ENCODE assay signal across 12 cellular contexts in the genomic region with DNA sequence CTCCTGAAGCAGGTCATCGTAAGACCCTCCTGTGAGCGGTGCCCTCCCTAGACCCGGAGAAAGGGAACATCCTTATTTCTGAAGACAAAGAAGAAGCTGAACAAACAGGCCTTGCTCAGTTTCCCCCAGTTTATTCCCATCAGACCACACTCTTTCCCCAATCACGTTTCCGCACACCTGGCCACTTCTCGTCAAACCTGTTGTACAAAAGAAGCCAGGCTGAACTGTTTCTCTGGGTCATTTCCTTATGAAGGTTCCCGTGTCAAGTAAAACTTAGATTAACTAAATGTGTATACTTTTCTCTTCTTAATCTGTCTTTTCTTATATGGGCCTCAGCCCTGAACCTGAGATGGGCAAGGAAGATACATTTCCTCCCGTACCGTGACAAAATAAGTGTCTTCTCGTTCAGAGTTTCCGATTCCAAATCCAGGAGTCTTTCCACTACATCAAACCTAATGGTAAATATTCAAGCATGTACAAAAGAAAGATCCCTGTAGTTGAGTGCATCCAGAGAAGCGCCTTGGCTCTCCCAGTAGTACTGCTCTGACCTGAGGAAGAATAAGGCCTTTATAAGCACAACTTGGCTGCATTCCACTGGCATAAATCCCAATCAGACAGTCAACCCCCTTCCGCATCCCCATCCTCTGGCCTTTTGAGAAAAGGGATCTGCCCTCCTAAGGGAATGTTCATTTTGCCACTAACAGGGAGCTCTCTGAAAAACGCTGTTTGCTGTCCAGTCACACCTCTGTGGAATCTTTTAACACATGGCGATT.
DNase-seq lines count a peak whose midpoint lies in the region; ATAC-seq and TF ChIP-seq lines count a peak whose summit lies in the region.
"Had no signal": no experiment of that assay in that cellular context is flagged by ENCODE, and none has a peak within 500 bp of the region (broad histone marks: within the 10 kb centered on the region; RNA-seq: fewer than 3 reads in every experiment).

No MANE protein-coding gene starts in this region.

- H3K9ac ChIP-seq in BLaER1 treated with 17β-estradiol and CSF1 and Interleukin-3, amounts not matched to agents 10 nM and 100 nM = peak overlapping the region in 1 of 11 experiments; percentile 4; a peak in 1 of 22 replicates
- H3K9ac ChIP-seq in parathyroid adenoma (no peak overlapping the region), SK-N-SH (no peak overlapping the region)

- peak overlapping the region in 2 of 3 donors; percentile 89 to 96 for H3K27ac Mint-ChIP-seq in IgD-negative memory B cell
- H3K27ac Mint-ChIP-seq: T-cell had no signal

- H3K4me2 ChIP-seq in BLaER1 treated with 17β-estradiol and CSF1 and Interleukin-3, amounts not matched to agents 10 nM and 100 nM = peak overlapping the region in 9 of 11 experiments; percentile 43 to 85 (median 64); a peak in 14 of 22 replicates
- peak overlapping the region; percentile 48 for H3K4me2 ChIP-seq in parathyroid adenoma (ENCODE audit: low read length)
- H3K4me2 ChIP-seq in SK-N-SH = no peak overlapping the region

- no peaks in the 10 kb centered on the region for H4K20me1 ChIP-seq in BLaER1 treated with 17β-estradiol and CSF1 and Interleukin-3, amounts not matched to agents 10 nM and 100 nM
- no peaks in the 10 kb centered on the region for H4K20me1 ChIP-seq in SK-N-SH (ENCODE audit: insufficient read depth)

- H3F3A ChIP-seq in SK-N-SH (replicated peaks; ENCODE audit: insufficient read depth) = no peaks in the 10 kb centered on the region

- H3K4me1 ChIP-seq in BLaER1 treated with 17β-estradiol and CSF1 and Interleukin-3, amounts not matched to agents 10 nM and 100 nM = peaks cover 7 to 69% (median 38%) of the 10 kb centered on the region in 10 experiments
- H3K4me1 ChIP-seq in esophagus (ENCODE audit: control insufficient read depth in 2 of 2, insufficient read depth in 2 of 2, low read length in 1 of 2) (peaks cover 0 to 2% of the 10 kb centered on the region in 2 donors), parathyroid adenoma (peaks cover 9% of the 10 kb centered on the region), SK-N-SH (ENCODE audit: control insufficient read depth in 1 of 2, insufficient read depth in 2 of 2, low read depth in 1 of 2, low read length in 1 of 2) (no peaks in the 10 kb centered on the region)

- no peaks in the 10 kb centered on the region for H3K9me2 ChIP-seq in SK-N-SH

- POLR2A ChIA-PET in SK-N-SH (lab: Yijun Ruan, JAX) = no interaction called here

- no peaks in the 10 kb centered on the region for H3K9me3 Mint-ChIP-seq in IgD-negative memory B cell
- H3K9me3 Mint-ChIP-seq: T-cell had no signal

- ATAC-seq in HG03378 (IDR thresholded peaks at IDR 0.05; ENCODE audit: unreplicated experiment) = no peak
- ATAC-seq: T-cell had no signal

- peaks cover 2% of the 10 kb centered on the region for H3K27me3 Mint-ChIP-seq in IgD-negative memory B cell
- H3K27me3 Mint-ChIP-seq: T-cell had no signal

- H3K79me2 ChIP-seq in parathyroid adenoma (no peaks in the 10 kb centered on the region), SK-N-SH (ENCODE audit: insufficient read depth) (no peaks in the 10 kb centered on the region)

- H3K27ac ChIP-seq in BLaER1 treated with 17β-estradiol and CSF1 and Interleukin-3, amounts not matched to agents 10 nM and 100 nM = peak overlapping the region in 8 of 11 experiments; percentile 31 to 60 (median 46); a peak in 15 of 22 replicates
- H3K27ac ChIP-seq in esophagus (ENCODE audit: low read depth in 2 of 2, low read length in 1 of 2) = peak overlapping the region; percentile 71 to 90
- H3K27ac ChIP-seq in parathyroid adenoma = peak overlapping the region; percentile 7
- H3K27ac ChIP-seq in SK-N-SH (ENCODE audit: low read depth in 2 of 2, low read length in 1 of 2) = no peak overlapping the region

- H3K4me3 Mint-ChIP-seq in IgD-negative memory B cell = peak overlapping the region in 2 of 4 donors; percentile 25 to 63
- H3K4me3 Mint-ChIP-seq: T-cell had no signal

- H2AFZ ChIP-seq in parathyroid adenoma = peak overlapping the region; percentile 31
- H2AFZ ChIP-seq in SK-N-SH (ENCODE audit: low read depth) = no peak overlapping the region

- peaks cover 22 to 48% (median 33%) of the 10 kb centered on the region in 3 donors for H3K4me1 Mint-ChIP-seq in IgD-negative memory B cell

- WGBS in esophagus, 2 donors = 71 to 74% methylated on average over 15 of the region's 15 CpGs
- 93% methylated on average over 13 of the region's 15 CpGs for WGBS in SK-N-SH (ENCODE audit: low lambda C conversion rate)

- no peak overlapping the region for H3K4me3 ChIP-seq in BLaER1 treated with 17β-estradiol and CSF1 and Interleukin-3, amounts not matched to agents 10 nM and 100 nM
- H3K4me3 ChIP-seq in esophagus (ENCODE audit: low read depth in 1 of 2, low read length in 2 of 2) (no peak overlapping the region), parathyroid adenoma (ENCODE audit: low read depth, low read length) (no peak overlapping the region), SK-N-SH (ENCODE audit: low read depth in 2 of 2, low read length in 1 of 2) (no peak overlapping the region)

- H3K36me3 Mint-ChIP-seq in IgD-negative memory B cell = no peaks in the 10 kb centered on the region
- H3K36me3 Mint-ChIP-seq: T-cell had no signal

- CTCF ChIA-PET in SK-N-SH (lab: Yijun Ruan, JAX) = interaction anchor here (0.6 kb wide), 1 partner anchor 177 kb away, joined by 3 read pairs; no protein-coding TSS in a partner anchor

- peaks cover 0 to 7% (median 0%) of the 10 kb centered on the region in 11 experiments; a peak in 6 of 22 replicates for H3K36me3 ChIP-seq in BLaER1 treated with 17β-estradiol and CSF1 and Interleukin-3, amounts not matched to agents 10 nM and 100 nM
- no peaks in the 10 kb centered on the region for H3K36me3 ChIP-seq in esophagus (ENCODE audit: control insufficient read depth in 2 of 2, insufficient read depth in 2 of 2, low read length in 1 of 2)
- H3K36me3 ChIP-seq in parathyroid adenoma (ENCODE audit: control insufficient read depth, insufficient read depth, low read length) = no peaks in the 10 kb centered on the region
- no peaks in the 10 kb centered on the region for H3K36me3 ChIP-seq in SK-N-SH (replicated peaks in 1 of 2; ENCODE audit: control insufficient read depth in 1 of 2, insufficient read depth in 2 of 2, low read length in 1 of 2)

- 0 out of 22 replicates have a peak, but pooled peaks cover 0 to 5% (median 0%) of the 10 kb centered on the region in 11 experiments for H3K9me3 ChIP-seq in BLaER1 treated with 17β-estradiol and CSF1 and Interleukin-3, amounts not matched to agents 10 nM and 100 nM (replicated peaks in 1 of 11)
- no peaks in the 10 kb centered on the region for H3K9me3 ChIP-seq in esophagus (ENCODE audit: control insufficient read depth in 2 of 2, insufficient read depth in 1 of 2, low read depth in 1 of 2, low read length in 1 of 2)
- no peaks in the 10 kb centered on the region for H3K9me3 ChIP-seq in parathyroid adenoma (ENCODE audit: control insufficient read depth, low read length)
- H3K9me3 ChIP-seq in SK-N-SH = no peaks in the 10 kb centered on the region

- TF ChIP-seq CTCF in parathyroid adenoma (IDR thresholded peaks at IDR 0.05) (no peak), SK-N-SH (IDR thresholded peaks at IDR 0.05) (no peak)

- no peaks in the 10 kb centered on the region for H3K27me3 ChIP-seq in BLaER1 treated with 17β-estradiol and CSF1 and Interleukin-3, amounts not matched to agents 10 nM and 100 nM
- H3K27me3 ChIP-seq in esophagus (ENCODE audit: control insufficient read depth in 1 of 2, insufficient read depth in 2 of 2, low read length in 2 of 2) (no peaks in the 10 kb centered on the region), parathyroid adenoma (ENCODE audit: control insufficient read depth, insufficient read depth, low read length) (no peaks in the 10 kb centered on the region), SK-N-SH (ENCODE audit: insufficient read depth) (no peaks in the 10 kb centered on the region)

- TF ChIP-seq EP300 in SK-N-SH (IDR thresholded peaks at IDR 0.05; ENCODE audit: borderline replicate concordance in 1 of 2, low read depth in 1 of 2, low read length in 1 of 2) = no peak

- TF ChIP-seq RAD21 in SK-N-SH (IDR thresholded peaks at IDR 0.05; ENCODE audit: low read length) = no peak

- no peak for DNase-seq in SK-N-SH
- no peak for DNase-seq in HUDEP-2 (lab: John Stamatoyannopoulos, UW; ENCODE audit: unreplicated experiment in 76 of 76)
- DNase-seq in cerebellum (ENCODE audit: low spot score) = no peak
- DNase-seq: effector CD8-positive, alpha-beta T cell; NCI-H82; stimulated activated naive CD4-positive, alpha-beta T cell had no signal

TF ChIP-seq in SK-N-SH, 30 proteins besides CTCF, POLR2A, EP300 and RAD21:
- no peak for TF ChIP-seq FOSL2 (IDR thresholded peaks at IDR 0.05; ENCODE audit: borderline replicate concordance, low read depth)
- TF ChIP-seq NFIC (IDR thresholded peaks at IDR 0.05; ENCODE audit: borderline replicate concordance) = no peak
- TF ChIP-seq, protein P1, sequence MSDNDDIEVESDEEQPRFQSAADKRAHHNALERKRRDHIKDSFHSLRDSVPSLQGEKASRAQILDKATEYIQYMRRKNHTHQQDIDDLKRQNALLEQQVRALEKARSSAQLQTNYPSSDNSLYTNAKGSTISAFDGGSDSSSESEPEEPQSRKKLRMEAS (IDR thresholded peaks at IDR 0.05; ENCODE audit: low read depth) = no peak

Comparison
In these comparisons a context has a peak if more than half of its experiments do, and no peak if none do; other contexts are left out.
1. H3K27ac ChIP-seq: peak in BLaER1 treated with 17β-estradiol and CSF1 and Interleukin-3, amounts not matched to agents 10 nM and 100 nM (8 of 11), esophagus (2 of 2) and parathyroid adenoma (single experiment); none in SK-N-SH (0 of 2).